In genomic region chr5:61783481-61783880, GRCh38 we compare ENCODE assay signal across 31 cellular contexts.
"Had no signal": no experiment of that assay in that cellular context is flagged by ENCODE, and none has a peak within 500 bp of the region (broad histone marks: within the 10 kb centered on the region; RNA-seq: fewer than 3 reads in every experiment).

No MANE protein-coding gene starts in this region.

- DNase-seq: activated CD4-positive, alpha-beta T cell treated with anti-CD3 and anti-CD28 coated beads, Interleukin-2, amount 10 ng/mL, durations not matched to agents 24 days and 14 days; activated CD4-positive, alpha-beta T cell treated with anti-CD3 and anti-CD28 coated beads, Interleukin-2, amount 50 U/mL, for 4 hours; activated CD4-positive, CD25-positive, alpha-beta regulatory T cell; activated CD8-positive, alpha-beta T cell treated with anti-CD3 and anti-CD28 coated beads for 36 hours; activated effector memory CD4-positive, alpha-beta T cell treated with anti-CD3 and anti-CD28 coated beads, Interleukin-2, amount 50 U/mL, for 16 hours; activated naive CD4-positive, alpha-beta T cell; activated naive CD4-positive, alpha-beta T cell treated with anti-CD3 and anti-CD28 coated beads, Interleukin-2, amount 50 U/mL, for 16 hours; activated naive CD8-positive, alpha-beta T cell treated with anti-CD3 and anti-CD28 coated beads for 36 hours; activated T-cell treated with anti-CD3 and anti-CD28 coated beads, Interleukin-2, amount 50 U/mL, for 1 hour; activated T-cell treated with anti-CD3 and anti-CD28 coated beads, Interleukin-2, amount 50 U/mL, for 72 hours; amniotic stem cell; aorta; NCI-H1048; NCI-H1436 treated with DMSO at 0.1 percent for 48 hours; NCI-H1694 treated with DMSO at 0.1 percent for 48 hours; NCI-H2029; NCI-H345; NCI-H526; NCI-H748 treated with DMSO at 0.1 percent for 48 hours; NK-92 treated with Interleukin-12 subunit alpha and Interleukin-12 subunit beta, amount 100 ng/mL, for 24 hours; PC-3; Peyer's patch; RPMI8226; SHP77 treated with DMSO at 0.1 percent for 48 hours; T-cell; T-helper 17 cell had no signal

- H3K9me3 ChIP-seq: breast epithelium, Peyer's patch, SJSA1 had no signal

- H3K4me1 ChIP-seq: breast epithelium, Peyer's patch, SJSA1 had no signal

- H3K36me3 ChIP-seq: breast epithelium, Peyer's patch, SJSA1 had no signal

- H3K27ac ChIP-seq: breast epithelium, Peyer's patch, SJSA1, VCaP had no signal

- H3K4me3 ChIP-seq: breast epithelium, Peyer's patch, SJSA1 had no signal

- ATAC-seq: activated CD8-positive, alpha-beta T cell treated with anti-CD3 and anti-CD28 coated beads for 36 hours; activated T-cell treated with anti-CD3 and anti-CD28 coated beads, Interleukin-2, amount 50 U/mL, for 72 hours; activated T-helper 17 cell treated with anti-CD3 and anti-CD28 coated beads, Interleukin-2, amount 50 U/mL, for 72 hours; PC-3; SK-N-SH treated with all-trans-retinoic acid at 6 μM for 48 hours; T-cell; T-helper 17 cell had no signal

- H3K27me3 ChIP-seq: breast epithelium, Peyer's patch, SJSA1 had no signal
